8 cellular contexts compared by ENCODE assay signal in the genomic region with DNA sequence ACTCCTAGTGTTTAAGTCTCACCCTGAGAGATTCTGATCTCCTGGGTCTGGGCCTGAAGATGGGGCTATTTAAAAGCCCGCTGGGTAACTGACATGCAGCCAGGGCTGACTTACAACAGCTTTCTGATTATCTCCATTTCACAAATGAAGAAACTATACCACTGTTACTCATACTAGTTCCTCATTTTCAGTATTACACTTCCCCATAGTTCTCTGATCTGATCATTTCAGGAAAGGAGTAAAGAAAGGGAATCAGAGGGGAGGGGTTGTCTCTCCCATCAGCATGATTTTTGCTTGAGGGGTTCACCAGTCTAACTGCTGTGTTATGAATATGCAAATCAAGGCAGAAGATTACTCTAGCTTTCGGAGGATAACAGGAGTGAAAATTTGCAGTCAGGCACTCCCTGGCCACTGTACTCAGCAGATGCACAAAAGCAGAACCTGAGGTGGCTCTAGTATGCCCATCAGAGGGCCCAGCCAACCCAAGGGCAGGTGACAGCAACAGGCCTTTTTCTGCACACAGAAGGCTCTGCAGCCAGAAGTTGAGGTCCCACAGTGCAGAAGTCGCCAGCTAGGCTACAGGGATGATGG. TPM values are rescaled to one million over a fixed set of nuclear protein-coding genes. Genes with fewer than 3 reads are reported as not detected.
DNase-seq lines count a peak whose midpoint lies in the region; ATAC-seq and TF ChIP-seq lines count a peak whose summit lies in the region.

No MANE protein-coding gene starts in this region.

- H3K27me3 ChIP-seq in skeletal muscle tissue (ENCODE audit: control insufficient read depth in 3 of 3, insufficient read depth in 3 of 3, low read length in 3 of 3) (no peaks in the 10 kb centered on the region), uterus (no peaks in the 10 kb centered on the region)

- TF ChIP-seq POLR2A in Raji (IDR thresholded peaks at IDR 0.05; ENCODE audit: insufficient read depth, low read depth, low read length): peak; percentile 47; the same call in 1 of the 2 replicates
- TF ChIP-seq POLR2A in uterus (IDR thresholded peaks at IDR 0.05): no peak

- no peak overlapping the region for H3K4me3 Mint-ChIP-seq in activated T-cell treated with anti-CD3 and anti-CD28 coated beads, Interleukin-2, amount 50 U/mL, for 24 hours

- no peaks in the 10 kb centered on the region for H3K9me3 ChIP-seq in skeletal muscle tissue (ENCODE audit: control insufficient read depth in 3 of 3, low read length in 3 of 3)
- H3K9me3 ChIP-seq in uterus: no peaks in the 10 kb centered on the region

- no peaks in the 10 kb centered on the region for H3K27me3 Mint-ChIP-seq in activated T-cell treated with anti-CD3 and anti-CD28 coated beads, Interleukin-2, amount 50 U/mL, for 24 hours

- no peaks in the 10 kb centered on the region for H3K9me3 Mint-ChIP-seq in activated T-cell treated with anti-CD3 and anti-CD28 coated beads, Interleukin-2, amount 50 U/mL, for 24 hours

- H3K4me1 ChIP-seq in skeletal muscle tissue (ENCODE audit: control insufficient read depth in 3 of 3, insufficient read depth in 3 of 3, low read length in 3 of 3) (peaks cover 71 to 79% (median 78%) of the 10 kb centered on the region in 3 donors), uterus (peaks cover 0 to 3% of the 10 kb centered on the region in 2 donors)

- no peak for TF ChIP-seq CTCF in uterus (IDR thresholded peaks at IDR 0.05)

- peak overlapping the region in 2 of 3 donors; percentile 44 to 69 for H3K9ac ChIP-seq in skeletal muscle tissue (ENCODE audit: low read depth in 1 of 3, low read length in 3 of 3)

- H3K36me3 Mint-ChIP-seq in activated T-cell treated with anti-CD3 and anti-CD28 coated beads, Interleukin-2, amount 50 U/mL, for 24 hours (ENCODE audit: low read depth): no peaks in the 10 kb centered on the region

- H3K4me3 ChIP-seq in skeletal muscle tissue (ENCODE audit: low read length in 3 of 3): no peak overlapping the region
- H3K4me3 ChIP-seq in uterus: no peak overlapping the region

- peak; percentile 64 for ATAC-seq in HG02981 (IDR thresholded peaks at IDR 0.05; ENCODE audit: unreplicated experiment)

- H3K27ac ChIP-seq in skeletal muscle tissue (ENCODE audit: low read depth, low read length) (peak overlapping the region; percentile 88), uterus (no peak overlapping the region)

- H3K4me1 Mint-ChIP-seq in activated T-cell treated with anti-CD3 and anti-CD28 coated beads, Interleukin-2, amount 50 U/mL, for 24 hours (ENCODE audit: low read depth): peaks cover 12% of the 10 kb centered on the region

- H3K36me3 ChIP-seq in skeletal muscle tissue (ENCODE audit: control insufficient read depth in 3 of 3, insufficient read depth in 3 of 3, low read length in 3 of 3) (peaks cover 0 to 9% (median 5%) of the 10 kb centered on the region in 3 donors), uterus (no peaks in the 10 kb centered on the region)

- H3K27ac Mint-ChIP-seq in activated T-cell treated with anti-CD3 and anti-CD28 coated beads, Interleukin-2, amount 50 U/mL, for 24 hours: peak overlapping the region; percentile 51

- no peak for DNase-seq in activated T-cell treated with anti-CD3 and anti-CD28 coated beads, Interleukin-2, amount 50 U/mL, for 24 hours
- no peak for DNase-seq in activated T-cell treated with anti-CD3 and anti-CD28 coated beads, Interleukin-2, amount 50 U/mL, for 1 hour
- DNase-seq in uterus (no peak), NCI-H510A (lab: John Stamatoyannopoulos, UW) (no peak), NCI-H1048 (lab: John Stamatoyannopoulos, UW) (no peak)

- intact Hi-C loops in uterus (cut with DNase I; ENCODE audit: low total_unique reads): no loop called here

RNA-seq across cellular contexts. Expression of gene DAPK2, which starts 59.4 kb away (rescaled TPM):
- 2.6 TPM for total RNA-seq in skeletal muscle tissue
- total RNA-seq in uterus: 1 to 10 TPM in 3 of 4 donors, under 1 TPM in 1; 0.88 to 5.3 (median 1.4) TPM
